ENCODE assay signal across 8 cellular contexts in genomic region chr14:30558362-30558674, GRCh38. TPM values are rescaled to one million over a fixed set of nuclear protein-coding genes. Genes with fewer than 3 reads are reported as not detected.
A peak's percentile ranks its signal among the peaks of the same experiment; 100 is the strongest.
DNase-seq lines count a peak whose midpoint lies in the region; ATAC-seq, FAIRE-seq and TF ChIP-seq lines count a peak whose summit lies in the region.

No MANE protein-coding gene starts in this region.

- no peak for ATAC-seq in PC-3
- ATAC-seq in pancreas: peak in 1 of 4 donors; percentile 3
- no peak for ATAC-seq in GM19328 (IDR thresholded peaks at IDR 0.05; ENCODE audit: unreplicated experiment)

- H3F3A ChIP-seq in PC-3 (ENCODE audit: low read length, unreplicated experiment): peaks cover 2% of the 10 kb centered on the region

- H3K9ac ChIP-seq in PC-3 (ENCODE audit: low read length): peak overlapping the region; percentile 88

- peak overlapping the region; percentile 90 for H3K4me3 ChIP-seq in CD8-positive, alpha-beta memory T cell (ENCODE audit: low read length)
- H3K4me3 ChIP-seq in PC-3 (ENCODE audit: low read length) (peak overlapping the region; percentile 96), pancreas (peak overlapping the region; percentile 74 to 91 (median 80))

- H3K27ac Mint-ChIP-seq in CD8-positive, alpha-beta memory T cell: peak overlapping the region; percentile 94 to 99 (median 99)

- H3K27ac ChIP-seq in CD8-positive, alpha-beta memory T cell (ENCODE audit: low read depth, low read length): peak overlapping the region; percentile 84
- H3K27ac ChIP-seq in PC-3 (ENCODE audit: low read length): peak overlapping the region; percentile 72
- H3K27ac ChIP-seq in epithelial cell of prostate: peak overlapping the region; percentile 74
- peak overlapping the region; percentile 50 to 81 (median 67) for H3K27ac ChIP-seq in pancreas

- CTCF ChIA-PET in CD8-positive, alpha-beta memory T cell (lab: Charles Lee): no interaction called here
- CTCF ChIA-PET in PC-3 (lab: Charles Lee): no interaction called here

- TSS peak; percentile 96 for BruUV-seq in PC-3 (replicated peaks; lab: Mats Ljungman, UMichigan)

- peaks cover 43% of the 10 kb centered on the region for H3K79me2 ChIP-seq in PC-3 (ENCODE audit: low read length)

- FAIRE-seq in pancreas (lab: Jason Lieb, UNC): no peak

- no peaks in the 10 kb centered on the region for H3K9me2 ChIP-seq in PC-3 (replicated peaks; ENCODE audit: low read length)

- H3K4me1 ChIP-seq in CD8-positive, alpha-beta memory T cell (ENCODE audit: insufficient read depth, low read length): peaks cover 17% of the 10 kb centered on the region
- H3K4me1 ChIP-seq in PC-3 (ENCODE audit: insufficient read depth, low read length) (peaks cover 34% of the 10 kb centered on the region), pancreas (peaks cover 0 to 9% (median 8%) of the 10 kb centered on the region in 3 donors)

- TF ChIP-seq CTCF in PC-3 (conservative IDR thresholded peaks at IDR 0.05; ENCODE audit: low read depth, low read length): no peak
- no peak for TF ChIP-seq CTCF in pancreas (IDR thresholded peaks at IDR 0.05)

- no peak for DNase-seq in CD8-positive, alpha-beta memory T cell
- no peak for DNase-seq in PC-3
- DNase-seq in epithelial cell of prostate (ENCODE audit: low read depth, low spot score): no peak
- DNase-seq in pancreas: no peak
- no peak for DNase-seq in NCI-H2081 treated with DMSO at 0.1 percent for 48 hours (lab: John Stamatoyannopoulos, UW)
- no peak for DNase-seq in NAMALWA (ENCODE audit: low spot score)
- no peak for DNase-seq in posterior cingulate gyrus

- H3K4me2 ChIP-seq in PC-3 (ENCODE audit: low read length): peak overlapping the region; percentile 87

- POLR2A ChIA-PET in CD8-positive, alpha-beta memory T cell (lab: Charles Lee): interaction anchor here (1.0 to 1.5 kb wide), 2 partner anchors 64 to 468 kb away, joined by 3 to 5 read pairs; partner anchors contain the start of genes SCFD1 and STRN3
- POLR2A ChIA-PET in PC-3 (lab: Charles Lee; ENCODE audit: unreplicated experiment): no interaction called here

- no peaks in the 10 kb centered on the region for H3K9me3 ChIP-seq in CD8-positive, alpha-beta memory T cell (ENCODE audit: low read length)
- H3K9me3 ChIP-seq in PC-3 (ENCODE audit: low read length): no peaks in the 10 kb centered on the region
- H3K9me3 ChIP-seq in pancreas: no peaks in the 10 kb centered on the region

- H3K36me3 ChIP-seq in CD8-positive, alpha-beta memory T cell (ENCODE audit: insufficient read depth, low read length): no peaks in the 10 kb centered on the region
- H3K36me3 ChIP-seq in PC-3 (ENCODE audit: low read depth, low read length) (peaks cover 5% of the 10 kb centered on the region; the same call in 1 of the 2 replicates), pancreas (no peaks in the 10 kb centered on the region)

- WGBS in pancreas, 2 donors: 17 to 23% methylated on average over 6 of the region's 6 CpGs

- intact Hi-C loops in PC-3 (cut with micrococcal nuclease) (no loop called here), pancreas (cut with DNase I) (no loop called here), posterior cingulate gyrus (cut with DNase I) (no loop called here)

- H3K4me1 Mint-ChIP-seq in CD8-positive, alpha-beta memory T cell: peaks cover 31 to 38% (median 34%) of the 10 kb centered on the region in 3 donors

- no peaks in the 10 kb centered on the region for H3K9me3 Mint-ChIP-seq in CD8-positive, alpha-beta memory T cell

- H4K20me1 ChIP-seq in PC-3 (ENCODE audit: low read length): peaks cover 17% of the 10 kb centered on the region

- H3K27me3 Mint-ChIP-seq in CD8-positive, alpha-beta memory T cell: no peaks in the 10 kb centered on the region

- peak overlapping the region; percentile 96 to 100 (median 100) for H3K4me3 Mint-ChIP-seq in CD8-positive, alpha-beta memory T cell

- no peaks in the 10 kb centered on the region for H3K27me3 ChIP-seq in CD8-positive, alpha-beta memory T cell (ENCODE audit: insufficient read depth, low read length, poor library complexity, severe bottlenecking)
- H3K27me3 ChIP-seq in PC-3 (ENCODE audit: low read length): no peaks in the 10 kb centered on the region
- H3K27me3 ChIP-seq in pancreas: no peaks in the 10 kb centered on the region

- H2AFZ ChIP-seq in PC-3 (ENCODE audit: low read length): peak overlapping the region; percentile 87

- peaks cover 0 to 19% (median 8%) of the 10 kb centered on the region in 3 donors for H3K36me3 Mint-ChIP-seq in CD8-positive, alpha-beta memory T cell

RNA-seq across cellular contexts. Expression of gene G2E3, which starts 0.6 kb away (rescaled TPM):
- 10 to 100 TPM; 17.3 to 19.1 TPM for total RNA-seq in CD8-positive, alpha-beta memory T cell
- polyA plus RNA-seq in CD8-positive, alpha-beta memory T cell: 18.2 TPM
- total RNA-seq in PC-3 (2014; rRNA removed): 27.8 and 32.8 TPM in 2 replicates
- 1 to 10 TPM; 5.2 to 9.5 (median 7.0) TPM for total RNA-seq in pancreas
- polyA plus RNA-seq in pancreas: 1 to 10 TPM; 1.9 to 3.9 TPM
